8 cellular contexts compared by ENCODE assay signal in genomic region chr11:72821221-72821919, GRCh38. TPM values are rescaled to one million over a fixed set of nuclear protein-coding genes. Genes with fewer than 3 reads are reported as not detected.
DNase-seq lines count a peak whose midpoint lies in the region; ATAC-seq and TF ChIP-seq lines count a peak whose summit lies in the region.

No MANE protein-coding gene starts in this region.

- no peaks in the 10 kb centered on the region for H3K9me3 Mint-ChIP-seq in CD8-positive, alpha-beta memory T cell

- no peak for DNase-seq in CD8-positive, alpha-beta memory T cell
- DNase-seq in NCI-H510A treated with DMSO at 0.1 percent for 48 hours (lab: John Stamatoyannopoulos, UW) (peak; percentile 40), GM13976 (ENCODE audit: low spot score) (no peak), HT-29 (ENCODE audit: low spot score) (no peak), COLO829 (ENCODE audit: low spot score) (no peak), activated gamma-delta T cell treated with Interleukin-2 at 50 U/mL for 16 hours (no peak)

- peak overlapping the region in 4 of 7 donors; percentile 7 to 84 (median 54) for H3K4me3 Mint-ChIP-seq in CD8-positive, alpha-beta memory T cell

- H3K27ac ChIP-seq in CD8-positive, alpha-beta memory T cell (ENCODE audit: low read depth, low read length) = no peak overlapping the region
- peak overlapping the region; percentile 98 for H3K27ac ChIP-seq in neutrophil

- no peak overlapping the region for H3K4me3 ChIP-seq in CD8-positive, alpha-beta memory T cell (ENCODE audit: low read length)
- H3K4me3 ChIP-seq in neutrophil (ENCODE audit: low read depth in 1 of 2, low read length in 1 of 2) = no peak overlapping the region

- H3K9me3 ChIP-seq in CD8-positive, alpha-beta memory T cell (ENCODE audit: low read length) = no peaks in the 10 kb centered on the region
- H3K9me3 ChIP-seq in neutrophil = no peaks in the 10 kb centered on the region

- peaks cover 14 to 51% (median 30%) of the 10 kb centered on the region in 3 donors for H3K4me1 Mint-ChIP-seq in CD8-positive, alpha-beta memory T cell

- H3K27me3 Mint-ChIP-seq in CD8-positive, alpha-beta memory T cell = peaks cover 0 to 3% of the 10 kb centered on the region in 2 donors

- CTCF ChIA-PET in CD8-positive, alpha-beta memory T cell (lab: Charles Lee) = interaction anchor here (1.5 to 1.7 kb wide), 2 partner anchors 8 to 321 kb away, joined by 5 to 6 read pairs; partner anchors contain the start of gene FCHSD2

- TF ChIP-seq CTCF in neutrophil (IDR thresholded peaks at IDR 0.05) (no peak), GM13976 (IDR thresholded peaks at IDR 0.05; ENCODE audit: borderline replicate concordance, control extremely low read depth, extremely low read depth, insufficient read depth, missing control alignments) (no peak)

- POLR2A ChIA-PET in CD8-positive, alpha-beta memory T cell (lab: Charles Lee) = no interaction called here

- H3K27ac Mint-ChIP-seq in CD8-positive, alpha-beta memory T cell = peak overlapping the region in 5 of 8 donors; percentile 50 to 89 (median 72)

- in situ Hi-C loops in GM13976 (cut with MboI; ENCODE audit: low sequenced_read_pairs, unreplicated experiment) = no loop called here

- peaks cover 4 to 73% (median 15%) of the 10 kb centered on the region in 3 donors for H3K36me3 Mint-ChIP-seq in CD8-positive, alpha-beta memory T cell

- peaks cover 3% of the 10 kb centered on the region for H3K4me1 ChIP-seq in CD8-positive, alpha-beta memory T cell (ENCODE audit: insufficient read depth, low read length)
- peaks cover 47 to 64% of the 10 kb centered on the region in 2 experiments for H3K4me1 ChIP-seq in neutrophil (ENCODE audit: control insufficient read depth in 1 of 2, insufficient read depth in 1 of 2, low read depth in 1 of 2, low read length in 1 of 2)

- H3K36me3 ChIP-seq in CD8-positive, alpha-beta memory T cell (ENCODE audit: insufficient read depth, low read length) = peaks cover 33% of the 10 kb centered on the region
- H3K36me3 ChIP-seq in neutrophil = peaks cover 100% of the 10 kb centered on the region

- H3K27me3 ChIP-seq in CD8-positive, alpha-beta memory T cell (ENCODE audit: insufficient read depth, low read length, poor library complexity, severe bottlenecking) = no peaks in the 10 kb centered on the region
- no peaks in the 10 kb centered on the region for H3K27me3 ChIP-seq in neutrophil

- peak; percentile 46 for ATAC-seq in esophagus mucosa

RNA-seq across cellular contexts. Expression of gene ATG16L2, which starts 7.2 kb away (rescaled TPM):
- 10 to 100 TPM; 50.3 to 53.2 TPM for total RNA-seq in CD8-positive, alpha-beta memory T cell
- 18.8 TPM for polyA plus RNA-seq in CD8-positive, alpha-beta memory T cell
- 16.1 TPM for total RNA-seq in esophagus mucosa
- total RNA-seq in HT-29 (2014; rRNA removed; shearing (Covaris generic)) = 10.4 and 11.4 TPM in 2 replicates

RNA-seq across cellular contexts. Expression of gene STARD10, which starts 27.5 kb away (rescaled TPM):
- 10 to 100 TPM; 13.8 to 15.9 TPM for total RNA-seq in CD8-positive, alpha-beta memory T cell
- 21.8 TPM for polyA plus RNA-seq in CD8-positive, alpha-beta memory T cell
- 68.8 TPM for total RNA-seq in esophagus mucosa
- total RNA-seq in HT-29 (2014; rRNA removed; shearing (Covaris generic)) = 1,082 and 1,283 TPM in 2 replicates

Comparison
In these comparisons a context has a peak if more than half of its experiments do, and no peak if none do; other contexts are left out.
1. RNA of gene STARD10, which starts 27.5 kb away (total RNA-seq): 1,082 to 1,283 TPM in HT-29; 68.8 TPM in esophagus mucosa (single experiment) and 13.8 to 15.9 TPM in CD8-positive, alpha-beta memory T cell; every median in the first group is over 10 times any median in the second.